Comparison of ENCODE assay signal across 1 cellular context in the genomic region with DNA sequence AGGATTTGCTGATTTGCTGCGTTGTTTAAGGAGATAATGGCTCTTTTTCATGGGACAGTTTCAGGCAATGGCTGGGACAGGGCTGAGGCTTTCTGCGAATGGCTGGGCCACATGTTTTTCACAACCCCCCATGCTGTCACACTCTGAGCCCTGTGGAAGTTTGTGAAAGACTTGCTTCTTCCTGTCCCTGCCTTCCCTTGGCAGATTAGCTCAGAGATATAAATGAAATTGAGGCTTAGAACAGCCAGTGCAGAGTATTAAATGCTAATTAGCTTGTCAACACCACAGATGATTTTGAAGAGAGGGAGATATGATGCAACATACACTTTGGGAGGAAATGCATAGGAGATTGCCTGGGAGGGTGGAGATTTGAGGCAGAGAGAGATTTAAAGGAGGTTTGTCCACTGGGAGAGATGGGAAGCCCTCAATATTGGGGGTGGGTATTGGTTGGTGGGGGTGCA.
TF ChIP-seq lines count a peak whose summit lies in the region.

No MANE protein-coding gene starts in this region.

TF ChIP-seq in GM23338, 12 proteins besides CTCF, POLR2A, EP300 and RAD21 (continued from another document):
- TF ChIP-seq, protein P1, sequence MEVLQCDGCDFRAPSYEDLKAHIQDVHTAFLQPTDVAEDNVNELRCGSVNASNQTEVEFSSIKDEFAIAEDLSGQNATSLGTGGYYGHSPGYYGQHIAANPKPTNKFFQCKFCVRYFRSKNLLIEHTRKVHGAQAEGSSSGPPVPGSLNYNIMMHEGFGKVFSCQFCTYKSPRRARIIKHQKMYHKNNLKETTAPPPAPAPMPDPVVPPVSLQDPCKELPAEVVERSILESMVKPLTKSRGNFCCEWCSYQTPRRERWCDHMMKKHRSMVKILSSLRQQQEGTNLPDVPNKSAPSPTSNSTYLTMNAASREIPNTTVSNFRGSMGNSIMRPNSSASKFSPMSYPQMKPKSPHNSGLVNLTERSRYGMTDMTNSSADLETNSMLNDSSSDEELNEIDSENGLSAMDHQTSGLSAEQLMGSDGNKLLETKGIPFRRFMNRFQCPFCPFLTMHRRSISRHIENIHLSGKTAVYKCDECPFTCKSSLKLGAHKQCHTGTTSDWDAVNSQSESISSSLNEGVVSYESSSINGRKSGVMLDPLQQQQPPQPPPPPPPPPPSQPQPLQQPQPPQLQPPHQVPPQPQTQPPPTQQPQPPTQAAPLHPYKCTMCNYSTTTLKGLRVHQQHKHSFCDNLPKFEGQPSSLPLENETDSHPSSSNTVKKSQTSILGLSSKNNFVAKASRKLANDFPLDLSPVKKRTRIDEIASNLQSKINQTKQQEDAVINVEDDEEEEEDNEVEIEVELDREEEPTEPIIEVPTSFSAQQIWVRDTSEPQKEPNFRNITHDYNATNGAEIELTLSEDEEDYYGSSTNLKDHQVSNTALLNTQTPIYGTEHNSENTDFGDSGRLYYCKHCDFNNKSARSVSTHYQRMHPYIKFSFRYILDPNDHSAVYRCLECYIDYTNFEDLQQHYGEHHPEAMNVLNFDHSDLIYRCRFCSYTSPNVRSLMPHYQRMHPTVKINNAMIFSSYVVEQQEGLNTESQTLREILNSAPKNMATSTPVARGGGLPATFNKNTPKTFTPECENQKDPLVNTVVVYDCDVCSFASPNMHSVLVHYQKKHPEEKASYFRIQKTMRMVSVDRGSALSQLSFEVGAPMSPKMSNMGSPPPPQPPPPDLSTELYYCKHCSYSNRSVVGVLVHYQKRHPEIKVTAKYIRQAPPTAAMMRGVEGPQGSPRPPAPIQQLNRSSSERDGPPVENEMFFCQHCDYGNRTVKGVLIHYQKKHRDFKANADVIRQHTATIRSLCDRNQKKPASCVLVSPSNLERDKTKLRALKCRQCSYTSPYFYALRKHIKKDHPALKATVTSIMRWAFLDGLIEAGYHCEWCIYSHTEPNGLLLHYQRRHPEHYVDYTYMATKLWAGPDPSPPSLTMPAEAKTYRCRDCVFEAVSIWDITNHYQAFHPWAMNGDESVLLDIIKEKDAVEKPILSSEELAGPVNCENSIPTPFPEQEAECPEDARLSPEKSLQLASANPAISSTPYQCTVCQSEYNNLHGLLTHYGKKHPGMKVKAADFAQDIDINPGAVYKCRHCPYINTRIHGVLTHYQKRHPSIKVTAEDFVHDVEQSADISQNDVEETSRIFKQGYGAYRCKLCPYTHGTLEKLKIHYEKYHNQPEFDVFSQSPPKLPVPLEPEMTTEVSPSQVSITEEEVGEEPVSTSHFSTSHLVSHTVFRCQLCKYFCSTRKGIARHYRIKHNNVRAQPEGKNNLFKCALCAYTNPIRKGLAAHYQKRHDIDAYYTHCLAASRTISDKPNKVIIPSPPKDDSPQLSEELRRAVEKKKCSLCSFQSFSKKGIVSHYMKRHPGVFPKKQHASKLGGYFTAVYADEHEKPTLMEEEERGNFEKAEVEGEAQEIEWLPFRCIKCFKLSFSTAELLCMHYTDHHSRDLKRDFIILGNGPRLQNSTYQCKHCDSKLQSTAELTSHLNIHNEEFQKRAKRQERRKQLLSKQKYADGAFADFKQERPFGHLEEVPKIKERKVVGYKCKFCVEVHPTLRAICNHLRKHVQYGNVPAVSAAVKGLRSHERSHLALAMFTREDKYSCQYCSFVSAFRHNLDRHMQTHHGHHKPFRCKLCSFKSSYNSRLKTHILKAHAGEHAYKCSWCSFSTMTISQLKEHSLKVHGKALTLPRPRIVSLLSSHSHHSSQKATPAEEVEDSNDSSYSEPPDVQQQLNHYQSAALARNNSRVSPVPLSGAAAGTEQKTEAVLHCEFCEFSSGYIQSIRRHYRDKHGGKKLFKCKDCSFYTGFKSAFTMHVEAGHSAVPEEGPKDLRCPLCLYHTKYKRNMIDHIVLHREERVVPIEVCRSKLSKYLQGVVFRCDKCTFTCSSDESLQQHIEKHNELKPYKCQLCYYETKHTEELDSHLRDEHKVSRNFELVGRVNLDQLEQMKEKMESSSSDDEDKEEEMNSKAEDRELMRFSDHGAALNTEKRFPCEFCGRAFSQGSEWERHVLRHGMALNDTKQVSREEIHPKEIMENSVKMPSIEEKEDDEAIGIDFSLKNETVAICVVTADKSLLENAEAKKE (CRISPR knock-in tag; IDR thresholded peaks at IDR 0.05), result no peak
- no peak for TF ChIP-seq REST (IDR thresholded peaks at IDR 0.05; ENCODE audit: unreplicated experiment)
- TF ChIP-seq STAT1 (IDR thresholded peaks at IDR 0.05; ENCODE audit: unreplicated experiment), result no peak
- TF ChIP-seq POLR2AphosphoS5 (IDR thresholded peaks at IDR 0.05; ENCODE audit: low read depth), result no peak
- no peak for TF ChIP-seq EZH2phosphoT487 (IDR thresholded peaks at IDR 0.05; ENCODE audit: unreplicated experiment)
- TF ChIP-seq ZNF331 (CRISPR knock-in tag; IDR thresholded peaks at IDR 0.05; ENCODE audit: low read depth), result no peak
